17 cellular contexts compared by ENCODE assay signal in genomic region chr10:21503580-21503979, GRCh38. TPM values are rescaled to one million over a fixed set of nuclear protein-coding genes. Genes with fewer than 3 reads are reported as not detected.
DNase-seq lines count a peak whose midpoint lies in the region; ATAC-seq, FAIRE-seq and TF ChIP-seq lines count a peak whose summit lies in the region.
"Had no signal": no experiment of that assay in that cellular context is flagged by ENCODE, and none has a peak within 500 bp of the region (broad histone marks: within the 10 kb centered on the region; RNA-seq: fewer than 3 reads in every experiment).

No MANE protein-coding gene starts in this region.

- peaks cover 44% of the 10 kb centered on the region for H3K4me1 ChIP-seq in Panc1 (ENCODE audit: control insufficient read depth, insufficient read depth, low read length)
- peaks cover 0 to 13% (median 2%) of the 10 kb centered on the region in 4 donors for H3K4me1 ChIP-seq in tibial nerve
- no peaks in the 10 kb centered on the region for H3K4me1 ChIP-seq in colonic mucosa

- peaks cover 31% of the 10 kb centered on the region for H3K27me3 Mint-ChIP-seq in nephron (ENCODE audit: low read depth)
- peaks cover 80% of the 10 kb centered on the region for H3K27me3 Mint-ChIP-seq in activated T-cell treated with anti-CD3 and anti-CD28 coated beads, Interleukin-2, amount 50 U/mL, for 72 hours (ENCODE audit: low read depth)

- no peak for ATAC-seq in Panc1
- ATAC-seq in activated T-cell treated with anti-CD3 and anti-CD28 coated beads, Interleukin-2, amount 50 U/mL, for 72 hours (replicated peaks in 1 of 2) = no peak
- ATAC-seq: K562 had no signal

- TF ChIP-seq EP300 in tibial nerve (IDR thresholded peaks at IDR 0.05) = no peak

- FAIRE-seq in G401.6 (lab: Jason Lieb, UNC) = peak; percentile 11
- FAIRE-seq: GM12892, H1, K562 had no signal

- DNase-seq in Panc1 (ENCODE audit: low read depth, low spot score) (no peak), tibial nerve (ENCODE audit: low spot score in 2 of 2) (no peak), colonic mucosa (no peak), HUDEP-2 (lab: John Stamatoyannopoulos, UW; ENCODE audit: unreplicated experiment in 76 of 76) (no peak)
- DNase-seq in activated T-cell treated with anti-CD3 and anti-CD28 coated beads, Interleukin-2, amount 50 U/mL, for 72 hours = no peak
- DNase-seq: ACHN; CD4-positive, CD25-positive, alpha-beta regulatory T cell; DMS53; HFFc6 had no signal

- no peak overlapping the region for H3K9ac ChIP-seq in colonic mucosa (ENCODE audit: low read depth in 2 of 2, low read length in 2 of 2)
- H3K9ac ChIP-seq: BLaER1 treated with 17β-estradiol and CSF1 and Interleukin-3, amounts not matched to agents 10 nM and 100 nM had no signal

- WGBS in tibial nerve, 2 donors = 74 to 78% methylated on average over 1 of the region's 1 CpG

- H3K9me3 Mint-ChIP-seq in nephron = no peaks in the 10 kb centered on the region
- H3K9me3 Mint-ChIP-seq in activated T-cell treated with anti-CD3 and anti-CD28 coated beads, Interleukin-2, amount 50 U/mL, for 72 hours = no peaks in the 10 kb centered on the region
- H3K9me3 Mint-ChIP-seq: CD4-positive, CD25-positive, alpha-beta regulatory T cell; HFFc6 had no signal

- in situ Hi-C loops in Panc1 (cut with HindIII; ENCODE audit: low pct_unique_long_range_greater_than_20kb, low sequenced_read_pairs) = no loop called here

- H3K4me1 Mint-ChIP-seq in nephron = peaks cover 78% of the 10 kb centered on the region
- no peaks in the 10 kb centered on the region for H3K4me1 Mint-ChIP-seq in activated T-cell treated with anti-CD3 and anti-CD28 coated beads, Interleukin-2, amount 50 U/mL, for 72 hours (ENCODE audit: low read depth)

- H3K9me3 ChIP-seq in Panc1 (ENCODE audit: control insufficient read depth, insufficient read depth, low read depth, low read length) = no peaks in the 10 kb centered on the region
- no peaks in the 10 kb centered on the region for H3K9me3 ChIP-seq in tibial nerve
- H3K9me3 ChIP-seq in colonic mucosa = no peaks in the 10 kb centered on the region
- H3K9me3 ChIP-seq: HAP-1 had no signal

- H3K36me3 ChIP-seq in Panc1 (ENCODE audit: control insufficient read depth, insufficient read depth, low read length) (no peaks in the 10 kb centered on the region), tibial nerve (no peaks in the 10 kb centered on the region), colonic mucosa (no peaks in the 10 kb centered on the region)
- H3K36me3 ChIP-seq: BLaER1 treated with 17β-estradiol and CSF1 and Interleukin-3, amounts not matched to agents 10 nM and 100 nM; HAP-1 had no signal

- no peaks in the 10 kb centered on the region for H3K36me3 Mint-ChIP-seq in nephron (ENCODE audit: low read depth)
- H3K36me3 Mint-ChIP-seq in activated T-cell treated with anti-CD3 and anti-CD28 coated beads, Interleukin-2, amount 50 U/mL, for 72 hours (ENCODE audit: insufficient read depth in 2 of 2) = peaks cover 0 to 1% of the 10 kb centered on the region in 2 donors
- H3K36me3 Mint-ChIP-seq: CD4-positive, CD25-positive, alpha-beta regulatory T cell had no signal

- peak overlapping the region; percentile 48 to 95 (median 95) for H3K27ac Mint-ChIP-seq in nephron
- H3K27ac Mint-ChIP-seq in activated T-cell treated with anti-CD3 and anti-CD28 coated beads, Interleukin-2, amount 50 U/mL, for 72 hours = no peak overlapping the region
- H3K27ac Mint-ChIP-seq: CD4-positive, CD25-positive, alpha-beta regulatory T cell; HFFc6 had no signal

- CTCF ChIA-PET in Panc1 (lab: Charles Lee) = no interaction called here

- no peak for TF ChIP-seq CTCF in Panc1 (IDR thresholded peaks at IDR 0.05)
- TF ChIP-seq CTCF in nephron (IDR thresholded peaks at IDR 0.05; ENCODE audit: unreplicated experiment in 3 of 3) = no peak
- no peak for TF ChIP-seq CTCF in tibial nerve (IDR thresholded peaks at IDR 0.05)
- no peak for TF ChIP-seq CTCF in colonic mucosa (IDR thresholded peaks at IDR 0.05)

- POLR2A ChIA-PET in Panc1 (lab: Charles Lee) = no interaction called here

- no TSS peak for BruUV-seq in Panc1 (replicated peaks; lab: Mats Ljungman, UMichigan)

- H3K4me3 ChIP-seq in Panc1 (ENCODE audit: low read depth in 2 of 2, low read length in 2 of 2) (no peak overlapping the region), tibial nerve (no peak overlapping the region), colonic mucosa (no peak overlapping the region)
- H3K4me3 ChIP-seq: BLaER1 treated with 17β-estradiol and CSF1 and Interleukin-3, amounts not matched to agents 10 nM and 100 nM; HAP-1; K562 had no signal

- H3K27ac ChIP-seq in Panc1 (ENCODE audit: low read length) = peak overlapping the region; percentile 63
- H3K27ac ChIP-seq in tibial nerve = peak overlapping the region in 3 of 4 donors; percentile 24 to 90 (median 89)
- no peak overlapping the region for H3K27ac ChIP-seq in colonic mucosa
- H3K27ac ChIP-seq: BLaER1 treated with 17β-estradiol and CSF1 and Interleukin-3, amounts not matched to agents 10 nM and 100 nM; HL-60 had no signal

- TF ChIP-seq POLR2A in tibial nerve (IDR thresholded peaks at IDR 0.05) = no peak

- no peaks in the 10 kb centered on the region for H3K27me3 ChIP-seq in Panc1 (ENCODE audit: control insufficient read depth, insufficient read depth, low read length)
- no peaks in the 10 kb centered on the region for H3K27me3 ChIP-seq in tibial nerve
- H3K27me3 ChIP-seq in colonic mucosa = peaks cover 24% of the 10 kb centered on the region

- intact Hi-C loops in Panc1 (cut with micrococcal nuclease; ENCODE audit: unreplicated experiment) = no loop called here
- intact Hi-C loops in colonic mucosa (cut with DNase I) = no loop called here

- H3K4me3 Mint-ChIP-seq in nephron = peak overlapping the region; percentile 2 to 27 (median 10)
- no peak overlapping the region for H3K4me3 Mint-ChIP-seq in activated T-cell treated with anti-CD3 and anti-CD28 coated beads, Interleukin-2, amount 50 U/mL, for 72 hours
- H3K4me3 Mint-ChIP-seq: CD4-positive, CD25-positive, alpha-beta regulatory T cell; HFFc6 had no signal

RNA-seq across cellular contexts. Expression of gene SKIDA1, which starts 21.9 kb away (rescaled TPM):
- 9.3 TPM for total RNA-seq in Panc1 (2021; ENCODE audit: unreplicated experiment)
- 5.8 TPM for polyA plus RNA-seq in Panc1 (2012; ENCODE audit: insufficient read length)
- 1 to 10 TPM in 3 of 4 donors, under 1 TPM in 1; 0.39 to 5.2 (median 2.3) TPM for total RNA-seq in tibial nerve
- under 1 TPM; 0.23 to 0.41 TPM for total RNA-seq in activated T-cell treated with anti-CD3 and anti-CD28 coated beads, Interleukin-2, amount 50 U/mL, for 72 hours
- total RNA-seq in colonic mucosa = under 1 TPM; 0.10 to 0.45 TPM
- polyA plus RNA-seq: CD4-positive, CD25-positive, alpha-beta regulatory T cell had no signal

RNA-seq across cellular contexts. Expression of gene MLLT10, which starts 30.5 kb away (rescaled TPM):
- total RNA-seq in Panc1 (2021; ENCODE audit: unreplicated experiment) (33.4 TPM), tibial nerve (10 to 100 TPM; 40.6 to 60.9 (median 47.5) TPM), colonic mucosa (10 to 100 TPM; 17.8 to 25.1 TPM)
- 28.9 TPM for polyA plus RNA-seq in Panc1 (2012; ENCODE audit: insufficient read length)
- total RNA-seq in activated T-cell treated with anti-CD3 and anti-CD28 coated beads, Interleukin-2, amount 50 U/mL, for 72 hours = 10 to 100 TPM; 45.4 to 46.0 TPM

Comparison
In these comparisons a context has a peak if more than half of its experiments do, and no peak if none do; other contexts are left out.
1. H3K4me3 Mint-ChIP-seq: peak in nephron (3 of 3); none in activated T-cell treated with anti-CD3 and anti-CD28 coated beads, Interleukin-2, amount 50 U/mL, for 72 hours (0 of 2).